2 cellular contexts compared by ENCODE assay signal in genomic region chr3:15336057-15336456, GRCh38.
TF ChIP-seq lines count a peak whose summit lies in the region.

No MANE protein-coding gene starts in this region.

TF ChIP-seq in HEK293, 187 proteins besides CTCF, POLR2A, EP300 and RAD21:
- TF ChIP-seq PATZ1 (tag by site-specific recombination; IDR thresholded peaks at IDR 0.05) (no peak), ZNF660 (tag by site-specific recombination; IDR thresholded peaks at IDR 0.05) (no peak), ZNF623 (tag by site-specific recombination; IDR thresholded peaks at IDR 0.05) (peak; percentile 98), ZXDB (tag by site-specific recombination; IDR thresholded peaks at IDR 0.05) (no peak), SP3 (tag by site-specific recombination; IDR thresholded peaks at IDR 0.05) (no peak), TCF7L2 (IDR thresholded peaks at IDR 0.05; ENCODE audit: borderline replicate concordance, low read depth, low read length) (no peak), ZFP41 (tag by site-specific recombination; IDR thresholded peaks at IDR 0.05; ENCODE audit: borderline replicate concordance) (no peak), ZNF133 (tag by site-specific recombination; IDR thresholded peaks at IDR 0.05) (no peak)
- TF ChIP-seq, protein P1, sequence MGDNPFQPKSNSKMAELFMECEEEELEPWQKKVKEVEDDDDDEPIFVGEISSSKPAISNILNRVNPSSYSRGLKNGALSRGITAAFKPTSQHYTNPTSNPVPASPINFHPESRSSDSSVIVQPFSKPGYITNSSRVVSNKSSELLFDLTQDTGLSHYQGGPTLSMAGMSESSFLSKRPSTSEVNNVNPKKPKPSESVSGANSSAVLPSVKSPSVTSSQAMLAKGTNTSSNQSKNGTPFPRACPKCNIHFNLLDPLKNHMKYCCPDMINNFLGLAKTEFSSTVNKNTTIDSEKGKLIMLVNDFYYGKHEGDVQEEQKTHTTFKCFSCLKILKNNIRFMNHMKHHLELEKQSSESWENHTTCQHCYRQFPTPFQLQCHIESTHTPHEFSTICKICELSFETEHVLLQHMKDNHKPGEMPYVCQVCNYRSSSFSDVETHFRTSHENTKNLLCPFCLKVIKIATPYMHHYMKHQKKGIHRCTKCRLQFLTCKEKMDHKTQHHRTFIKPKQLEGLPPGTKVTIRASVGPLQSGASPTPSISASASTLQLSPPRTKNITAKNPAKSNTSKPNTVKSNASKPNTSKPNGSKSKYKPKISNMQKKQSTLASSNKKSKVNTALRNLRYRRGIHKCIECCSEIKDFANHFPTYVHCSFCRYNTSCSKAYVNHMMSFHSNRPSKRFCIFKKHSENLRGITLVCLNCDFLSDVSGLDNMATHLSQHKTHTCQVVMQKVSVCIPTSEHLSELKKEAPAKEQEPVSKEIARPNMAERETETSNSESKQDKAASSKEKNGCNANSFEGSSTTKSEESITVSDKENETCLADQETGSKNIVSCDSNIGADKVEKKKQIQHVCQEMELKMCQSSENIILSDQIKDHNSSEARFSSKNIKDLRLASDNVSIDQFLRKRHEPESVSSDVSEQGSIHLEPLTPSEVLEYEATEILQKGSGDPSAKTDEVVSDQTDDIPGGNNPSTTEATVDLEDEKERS (tag by site-specific recombination; IDR thresholded peaks at IDR 0.05): 0 out of 2 replicates have a peak, but pooled peaks have one; percentile 81
- TF ChIP-seq, protein P2, sequence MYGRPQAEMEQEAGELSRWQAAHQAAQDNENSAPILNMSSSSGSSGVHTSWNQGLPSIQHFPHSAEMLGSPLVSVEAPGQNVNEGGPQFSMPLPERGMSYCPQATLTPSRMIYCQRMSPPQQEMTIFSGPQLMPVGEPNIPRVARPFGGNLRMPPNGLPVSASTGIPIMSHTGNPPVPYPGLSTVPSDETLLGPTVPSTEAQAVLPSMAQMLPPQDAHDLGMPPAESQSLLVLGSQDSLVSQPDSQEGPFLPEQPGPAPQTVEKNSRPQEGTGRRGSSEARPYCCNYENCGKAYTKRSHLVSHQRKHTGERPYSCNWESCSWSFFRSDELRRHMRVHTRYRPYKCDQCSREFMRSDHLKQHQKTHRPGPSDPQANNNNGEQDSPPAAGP (tag by site-specific recombination; IDR thresholded peaks at IDR 0.05): no peak
- TF ChIP-seq, protein P3, sequence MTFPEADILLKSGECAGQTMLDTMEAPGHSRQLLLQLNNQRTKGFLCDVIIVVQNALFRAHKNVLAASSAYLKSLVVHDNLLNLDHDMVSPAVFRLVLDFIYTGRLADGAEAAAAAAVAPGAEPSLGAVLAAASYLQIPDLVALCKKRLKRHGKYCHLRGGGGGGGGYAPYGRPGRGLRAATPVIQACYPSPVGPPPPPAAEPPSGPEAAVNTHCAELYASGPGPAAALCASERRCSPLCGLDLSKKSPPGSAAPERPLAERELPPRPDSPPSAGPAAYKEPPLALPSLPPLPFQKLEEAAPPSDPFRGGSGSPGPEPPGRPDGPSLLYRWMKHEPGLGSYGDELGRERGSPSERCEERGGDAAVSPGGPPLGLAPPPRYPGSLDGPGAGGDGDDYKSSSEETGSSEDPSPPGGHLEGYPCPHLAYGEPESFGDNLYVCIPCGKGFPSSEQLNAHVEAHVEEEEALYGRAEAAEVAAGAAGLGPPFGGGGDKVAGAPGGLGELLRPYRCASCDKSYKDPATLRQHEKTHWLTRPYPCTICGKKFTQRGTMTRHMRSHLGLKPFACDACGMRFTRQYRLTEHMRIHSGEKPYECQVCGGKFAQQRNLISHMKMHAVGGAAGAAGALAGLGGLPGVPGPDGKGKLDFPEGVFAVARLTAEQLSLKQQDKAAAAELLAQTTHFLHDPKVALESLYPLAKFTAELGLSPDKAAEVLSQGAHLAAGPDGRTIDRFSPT (tag by site-specific recombination; IDR thresholded peaks at IDR 0.05): no peak
- TF ChIP-seq, protein P4, sequence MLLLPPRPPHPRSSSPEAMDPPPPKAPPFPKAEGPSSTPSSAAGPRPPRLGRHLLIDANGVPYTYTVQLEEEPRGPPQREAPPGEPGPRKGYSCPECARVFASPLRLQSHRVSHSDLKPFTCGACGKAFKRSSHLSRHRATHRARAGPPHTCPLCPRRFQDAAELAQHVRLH (tag by site-specific recombination; IDR thresholded peaks at IDR 0.05): peak; percentile 74

TF ChIP-seq in K562, 482 proteins besides CTCF, POLR2A, EP300 and RAD21:
- no peak for TF ChIP-seq ELK3 (CRISPR knock-in tag; IDR thresholded peaks at IDR 0.05)
- TF ChIP-seq SMAD1 (IDR thresholded peaks at IDR 0.05; ENCODE audit: low read depth, low read length, partially characterized antibody): no peak
- no peak for TF ChIP-seq NR2C2 (CRISPR knock-in tag; IDR thresholded peaks at IDR 0.05)
- no peak for TF ChIP-seq NR2C2 (tag; IDR thresholded peaks at IDR 0.05)
- TF ChIP-seq RBM25 (IDR thresholded peaks at IDR 0.05; ENCODE audit: low read depth, low read length, severe bottlenecking): peak; percentile 79
- no peak for TF ChIP-seq CHCHD3 (CRISPR knock-in tag; IDR thresholded peaks at IDR 0.05)
- peak; percentile 54; the same call in 1 of the 2 replicates for TF ChIP-seq HDAC2 (IDR thresholded peaks at IDR 0.05)
- peak; percentile 95 for TF ChIP-seq BCOR (IDR thresholded peaks at IDR 0.05)
- TF ChIP-seq ELF4 (CRISPR knock-in tag; IDR thresholded peaks at IDR 0.05): no peak
- TF ChIP-seq ADNP (tag; IDR thresholded peaks at IDR 0.05): 0 out of 2 replicates have a peak, but pooled peaks have one; percentile 38
- TF ChIP-seq PCBP2 (IDR thresholded peaks at IDR 0.05; ENCODE audit: low read depth, low read length, poor library complexity, severe bottlenecking): no peak
- TF ChIP-seq HDAC1 (IDR thresholded peaks at IDR 0.05): peak in 1 of 2 experiments; percentile 35; a peak in 1 of 4 replicates
- 0 out of 2 replicates have a peak, but pooled peaks have one; percentile 5 for TF ChIP-seq TSC22D4 (tag; IDR thresholded peaks at IDR 0.05)
- TF ChIP-seq DNMT1 (IDR thresholded peaks at IDR 0.05): no peak
- peak; percentile 63 to 75; a peak in 3 of 4 replicates for TF ChIP-seq KDM1A (IDR thresholded peaks at IDR 0.05)
- TF ChIP-seq SMARCA5 (IDR thresholded peaks at IDR 0.05): peak; percentile 88
- no peak for TF ChIP-seq GATAD2B (IDR thresholded peaks at IDR 0.05; ENCODE audit: borderline replicate concordance)
- TF ChIP-seq ZNF124 (CRISPR knock-in tag; IDR thresholded peaks at IDR 0.05): no peak
